In genomic region chrX:153723351-153724251, GRCh38 we compare ENCODE assay signal across 8 cellular contexts. TPM values are rescaled to one million over a fixed set of nuclear protein-coding genes. Genes with fewer than 3 reads are reported as not detected.
DNase-seq lines count a peak whose midpoint lies in the region; ATAC-seq and TF ChIP-seq lines count a peak whose summit lies in the region.

No MANE protein-coding gene starts in this region.

- peak overlapping the region; percentile 77 to 91 (median 83) for H3K27ac Mint-ChIP-seq in IgD-negative memory B cell
- H3K27ac Mint-ChIP-seq in T-helper 1 cell treated with Interleukin-12 subunit alpha and Interleukin-12 subunit beta and Interleukin-4 antibody, amounts not matched to agents 30 μg/mL and 1 μg/mL, for 36 hours, result peak overlapping the region; percentile 76

- H3K36me3 ChIP-seq in liver (ENCODE audit: control insufficient read depth in 4 of 4, insufficient read depth in 3 of 4, low read depth in 1 of 4, low read length in 3 of 4), result peaks cover 3 to 17% (median 8%) of the 10 kb centered on the region in 4 donors

- H3K36me3 Mint-ChIP-seq in IgD-negative memory B cell, result no peaks in the 10 kb centered on the region
- peaks cover 15% of the 10 kb centered on the region for H3K36me3 Mint-ChIP-seq in T-helper 1 cell treated with Interleukin-12 subunit alpha and Interleukin-12 subunit beta and Interleukin-4 antibody, amounts not matched to agents 30 μg/mL and 1 μg/mL, for 36 hours (ENCODE audit: low read depth)

- TF ChIP-seq CTCF in liver (IDR thresholded peaks at IDR 0.05; ENCODE audit: low read depth, low read length, missing input control), result peak; percentile 7

- H3K4me3 ChIP-seq in liver (ENCODE audit: low read depth in 1 of 3, low read length in 3 of 3), result peak overlapping the region; percentile 65 to 82 (median 74)

- TF ChIP-seq RAD21 in liver (IDR thresholded peaks at IDR 0.05), result no peak

- H3K9me3 ChIP-seq in liver (ENCODE audit: control insufficient read depth in 4 of 4, low read length in 3 of 4), result no peaks in the 10 kb centered on the region

- H3K4me3 Mint-ChIP-seq in IgD-negative memory B cell, result peak overlapping the region; percentile 82 to 92 (median 90)
- H3K4me3 Mint-ChIP-seq in T-helper 1 cell treated with Interleukin-12 subunit alpha and Interleukin-12 subunit beta and Interleukin-4 antibody, amounts not matched to agents 30 μg/mL and 1 μg/mL, for 36 hours, result peak overlapping the region; percentile 86

- peak overlapping the region; percentile 28 to 71 for H3K9ac ChIP-seq in liver (ENCODE audit: low read depth in 1 of 2, low read length in 2 of 2)

- H3K4me1 ChIP-seq in liver (ENCODE audit: control insufficient read depth in 4 of 4, insufficient read depth in 4 of 4, low read length in 3 of 4), result peaks cover 21 to 48% (median 34%) of the 10 kb centered on the region in 4 donors

- peak; percentile 1 for DNase-seq in GF-D8 (lab: John Stamatoyannopoulos, UW)
- peak; percentile 54 for DNase-seq in central memory CD4-positive, alpha-beta T cell
- DNase-seq in stimulated activated CD8-positive, alpha-beta memory T cell treated with anti-CD3 and anti-CD28 coated beads, Interleukin-7, amount 100 ng/mL, for 24 hours (ENCODE audit: low read depth), result peak; percentile 32
- DNase-seq in NCI-H1048 (lab: John Stamatoyannopoulos, UW), result no peak

- peaks cover 2% of the 10 kb centered on the region for H3K27me3 Mint-ChIP-seq in IgD-negative memory B cell
- no peaks in the 10 kb centered on the region for H3K27me3 Mint-ChIP-seq in T-helper 1 cell treated with Interleukin-12 subunit alpha and Interleukin-12 subunit beta and Interleukin-4 antibody, amounts not matched to agents 30 μg/mL and 1 μg/mL, for 36 hours (ENCODE audit: low read depth)

- H3K27ac ChIP-seq in liver (ENCODE audit: low read depth in 1 of 2, low read length in 2 of 2), result peak overlapping the region; percentile 83 to 86

- WGBS in liver, result under 1% methylated on average over 78 of the region's 78 CpGs

- H3K4me1 Mint-ChIP-seq in IgD-negative memory B cell, result peaks cover 0 to 22% (median 13%) of the 10 kb centered on the region in 3 donors
- peaks cover 19% of the 10 kb centered on the region for H3K4me1 Mint-ChIP-seq in T-helper 1 cell treated with Interleukin-12 subunit alpha and Interleukin-12 subunit beta and Interleukin-4 antibody, amounts not matched to agents 30 μg/mL and 1 μg/mL, for 36 hours (ENCODE audit: low read depth)

- peak; percentile 29 for ATAC-seq in GM21717 (IDR thresholded peaks at IDR 0.05; ENCODE audit: unreplicated experiment)

- no peaks in the 10 kb centered on the region for H3K27me3 ChIP-seq in liver (ENCODE audit: control insufficient read depth in 4 of 4, insufficient read depth in 4 of 4, low read length in 3 of 4)

- H3K9me3 Mint-ChIP-seq in IgD-negative memory B cell, result no peaks in the 10 kb centered on the region
- no peaks in the 10 kb centered on the region for H3K9me3 Mint-ChIP-seq in T-helper 1 cell treated with Interleukin-12 subunit alpha and Interleukin-12 subunit beta and Interleukin-4 antibody, amounts not matched to agents 30 μg/mL and 1 μg/mL, for 36 hours

TF ChIP-seq in liver, 16 proteins besides CTCF, POLR2A, EP300 and RAD21:
- no peak for TF ChIP-seq FOXA1 (IDR thresholded peaks at IDR 0.05)
- no peak for TF ChIP-seq ATF3 (IDR thresholded peaks at IDR 0.05)
- TF ChIP-seq JUND (IDR thresholded peaks at IDR 0.05), result no peak
- peak in 1 of 2 donors; percentile 50 for TF ChIP-seq RXRA (IDR thresholded peaks at IDR 0.05)
- TF ChIP-seq FOXA2 (IDR thresholded peaks at IDR 0.05), result no peak
- no peak for TF ChIP-seq ZBTB33 (IDR thresholded peaks at IDR 0.05)
- peak; percentile 39 to 79 for TF ChIP-seq HNF4A (conservative IDR thresholded peaks at IDR 0.05)
- TF ChIP-seq HNF4G (IDR thresholded peaks at IDR 0.05), result peak; percentile 19
- TF ChIP-seq TAF1 (conservative IDR thresholded peaks at IDR 0.05), result no peak
- TF ChIP-seq YY1 (IDR thresholded peaks at IDR 0.05), result no peak
- no peak for TF ChIP-seq REST (IDR thresholded peaks at IDR 0.05)
- TF ChIP-seq MAX (IDR thresholded peaks at IDR 0.05), result peak; percentile 53
- peak in 1 of 2 donors; percentile 70 for TF ChIP-seq GABPA (IDR thresholded peaks at IDR 0.05 in 1 of 2, conservative IDR thresholded peaks at IDR 0.05 in 1 of 2)
- TF ChIP-seq NR2F2 (IDR thresholded peaks at IDR 0.05), result peak; percentile 69
- TF ChIP-seq EGR1 (IDR thresholded peaks at IDR 0.05; ENCODE audit: low read depth in 2 of 2), result no peak
- TF ChIP-seq SP1 (IDR thresholded peaks at IDR 0.05), result peak; percentile 65

RNA-seq across cellular contexts. Expression of gene BCAP31, which starts 0.6 kb away (rescaled TPM):
- polyA plus RNA-seq in IgD-negative memory B cell (254 TPM), liver (100 to 1,000 TPM; 136 to 158 TPM)
- 100 to 1,000 TPM in 1 of 2 donors, 10 to 100 TPM in 1; 64.6 to 101 TPM for total RNA-seq in liver

RNA-seq across cellular contexts. Expression of gene ABCD1, which starts 1.1 kb away (rescaled TPM):
- 3.6 TPM for polyA plus RNA-seq in IgD-negative memory B cell
- total RNA-seq in liver, result 10 to 100 TPM in 1 of 2 donors, 1 to 10 TPM in 1; 5.6 to 10.8 TPM
- polyA plus RNA-seq in liver, result 1 to 10 TPM; 4.0 to 9.6 TPM

RNA-seq across cellular contexts. Expression of gene SLC6A8, which starts 35.9 kb away (rescaled TPM):
- polyA plus RNA-seq in IgD-negative memory B cell (0.08 TPM), liver (1 to 10 TPM in 1 of 2 donors, under 1 TPM in 1; 0.25 to 1.9 TPM)
- 10 to 100 TPM in 1 of 2 donors, under 1 TPM in 1; 0.84 to 44.4 TPM for total RNA-seq in liver

RNA-seq across cellular contexts. Expression of gene PLXNB3, which starts 40.4 kb away (rescaled TPM):
- polyA plus RNA-seq in IgD-negative memory B cell (not detected), liver (under 1 TPM; 0.11 to 0.69 TPM)
- total RNA-seq in liver, result under 1 TPM; 0.42 to 0.50 TPM

RNA-seq across cellular contexts. Expression of gene PNCK, which starts 50.0 kb away (rescaled TPM):
- not detected for polyA plus RNA-seq in IgD-negative memory B cell
- under 1 TPM in 1 of 2 donors, not detected in 1; 0.17 TPM for total RNA-seq in liver
- polyA plus RNA-seq in liver, result under 1 TPM in 1 of 2 donors, not detected in 1; 0.02 TPM
